Comparison of ENCODE assay signal across 10 cellular contexts in genomic region chr1:151715726-151716404, GRCh38. TPM values are rescaled to one million over a fixed set of nuclear protein-coding genes. Genes with fewer than 3 reads are reported as not detected.
DNase-seq lines count a peak whose midpoint lies in the region; ATAC-seq and TF ChIP-seq lines count a peak whose summit lies in the region.
"Had no signal": no experiment of that assay in that cellular context is flagged by ENCODE, and none has a peak within 500 bp of the region (broad histone marks: within the 10 kb centered on the region; RNA-seq: fewer than 3 reads in every experiment).

No MANE protein-coding gene starts in this region.

- H3K79me2 ChIP-seq in Loucy (ENCODE audit: insufficient read depth, low read length) (no peaks in the 10 kb centered on the region), OCI-LY1 (ENCODE audit: insufficient read depth, low read length) (no peaks in the 10 kb centered on the region)

- H3K4me3 ChIP-seq in Loucy (ENCODE audit: low read length, poor library complexity, severe bottlenecking) (no peak overlapping the region), OCI-LY1 (ENCODE audit: low read depth, low read length, poor library complexity, severe bottlenecking) (no peak overlapping the region), iPS-20b (ENCODE audit: low read length) (peak overlapping the region; percentile 63), esophagus squamous epithelium (no peak overlapping the region)
- H3K4me3 ChIP-seq: sigmoid colon had no signal

- H4K20me1 ChIP-seq in Loucy (ENCODE audit: insufficient read depth, low read length, poor library complexity, severe bottlenecking) (no peaks in the 10 kb centered on the region), OCI-LY1 (ENCODE audit: insufficient read depth, low read length) (no peaks in the 10 kb centered on the region)

- DNase-seq in DMS79 treated with DMSO at 0.1 percent for 48 hours (lab: John Stamatoyannopoulos, UW) (peak; percentile 55), esophagus squamous epithelium (lab: John Stamatoyannopoulos, UW) (no peak), left colon (no peak)
- DNase-seq: kidney glomerular epithelial cell, sigmoid colon had no signal

- peaks cover 5% of the 10 kb centered on the region for H3K4me1 ChIP-seq in Loucy (ENCODE audit: insufficient read depth, low read length, poor library complexity, severe bottlenecking)
- H3K4me1 ChIP-seq in OCI-LY1 (ENCODE audit: insufficient read depth, low read length, severe bottlenecking) = no peaks in the 10 kb centered on the region
- no peaks in the 10 kb centered on the region; the same call in 1 of the 2 replicates for H3K4me1 ChIP-seq in iPS-20b (ENCODE audit: insufficient read depth, low read length)
- H3K4me1 ChIP-seq in esophagus squamous epithelium = peaks cover 3 to 36% (median 5%) of the 10 kb centered on the region in 3 donors

- no peak for ATAC-seq in HG02938 (IDR thresholded peaks at IDR 0.05; ENCODE audit: unreplicated experiment)
- no peak for ATAC-seq in esophagus mucosa
- ATAC-seq in left colon = no peak

- H3F3A ChIP-seq in Loucy (ENCODE audit: low read depth) (no peaks in the 10 kb centered on the region), OCI-LY1 (ENCODE audit: insufficient read depth, low read length) (no peaks in the 10 kb centered on the region)

- H2AFZ ChIP-seq in Loucy (ENCODE audit: low read length) = no peak overlapping the region
- H2AFZ ChIP-seq in OCI-LY1 (ENCODE audit: low read length) = no peak overlapping the region

- H3K9ac ChIP-seq in Loucy (ENCODE audit: low read depth, low read length, poor library complexity, severe bottlenecking) (no peak overlapping the region), OCI-LY1 (ENCODE audit: low read length) (no peak overlapping the region), iPS-20b (ENCODE audit: low read depth, low read length) (no peak overlapping the region)

- H3K4me2 ChIP-seq in Loucy (ENCODE audit: low read depth, low read length, poor library complexity, severe bottlenecking) (no peak overlapping the region), OCI-LY1 (ENCODE audit: low read length) (no peak overlapping the region)

- TF ChIP-seq POLR2A in esophagus squamous epithelium (IDR thresholded peaks at IDR 0.05) = no peak

- H3K36me3 ChIP-seq in Loucy (ENCODE audit: insufficient read depth, low read length) (no peaks in the 10 kb centered on the region), OCI-LY1 (ENCODE audit: insufficient read depth, low read length) (no peaks in the 10 kb centered on the region), iPS-20b (ENCODE audit: insufficient read depth, low read depth, low read length) (no peaks in the 10 kb centered on the region), esophagus squamous epithelium (no peaks in the 10 kb centered on the region)
- H3K36me3 ChIP-seq: sigmoid colon had no signal

- peak; percentile 49 for TF ChIP-seq CTCF in Loucy (conservative IDR thresholded peaks at IDR 0.05; ENCODE audit: low read length)
- TF ChIP-seq CTCF in OCI-LY1 (IDR thresholded peaks at IDR 0.05; ENCODE audit: low read length) = peak; percentile 42; the same call in 1 of the 2 replicates
- no peak for TF ChIP-seq CTCF in esophagus squamous epithelium (IDR thresholded peaks at IDR 0.05)

- intact Hi-C loops in esophagus squamous epithelium (cut with DNase I) = no loop called here
- intact Hi-C loops in left colon (cut with DNase I, micrococcal nuclease) = no loop called here

- 33 to 46% methylated on average over 10 to 11 of the region's 17 CpGs for WGBS in esophagus squamous epithelium, 2 donors

- no peaks in the 10 kb centered on the region for H3K9me2 ChIP-seq in Loucy (replicated peaks; ENCODE audit: low read depth, low read length)
- no peaks in the 10 kb centered on the region for H3K9me2 ChIP-seq in OCI-LY1 (ENCODE audit: low read depth, low read length)

- H3K9me3 ChIP-seq in Loucy (ENCODE audit: insufficient read depth, low read depth, low read length) = no peaks in the 10 kb centered on the region
- H3K9me3 ChIP-seq in OCI-LY1 (ENCODE audit: low read length) = no peaks in the 10 kb centered on the region
- H3K9me3 ChIP-seq in iPS-20b (ENCODE audit: insufficient read depth, low read depth, low read length) = no peaks in the 10 kb centered on the region
- H3K9me3 ChIP-seq in esophagus squamous epithelium = no peaks in the 10 kb centered on the region
- H3K9me3 ChIP-seq: sigmoid colon had no signal

- no peaks in the 10 kb centered on the region for H3K27me3 ChIP-seq in Loucy (ENCODE audit: insufficient read depth, low read length, poor library complexity, severe bottlenecking)
- H3K27me3 ChIP-seq in OCI-LY1 (ENCODE audit: insufficient read depth, low read length) = no peaks in the 10 kb centered on the region
- H3K27me3 ChIP-seq in iPS-20b (ENCODE audit: insufficient read depth, low read length) = peaks cover 51% of the 10 kb centered on the region
- H3K27me3 ChIP-seq in esophagus squamous epithelium = peaks cover 0 to 73% (median 4%) of the 10 kb centered on the region in 4 donors

- H3K27ac ChIP-seq in OCI-LY1 (ENCODE audit: low read depth, low read length, poor library complexity, severe bottlenecking) = no peak overlapping the region
- no peak overlapping the region for H3K27ac ChIP-seq in iPS-20b (ENCODE audit: low read length)
- H3K27ac ChIP-seq in esophagus squamous epithelium = no peak overlapping the region
- H3K27ac ChIP-seq: sigmoid colon had no signal

RNA-seq across cellular contexts. Expression of gene CELF3, which starts 0.7 kb away (rescaled TPM):
- total RNA-seq in esophagus mucosa = not detected
- total RNA-seq in esophagus squamous epithelium = under 1 TPM in 1 of 4 donors, not detected in 3; 0.19 TPM
- total RNA-seq in left colon = 1 to 10 TPM; 2.2 to 2.4 TPM

RNA-seq across cellular contexts. Expression of gene RIIAD1, which starts 5.5 kb away (rescaled TPM):
- total RNA-seq in esophagus mucosa (not detected), esophagus squamous epithelium (not detected), left colon (1 to 10 TPM in 1 of 2 donors, under 1 TPM in 1; 0.67 to 1.6 TPM)

RNA-seq across cellular contexts. Expression of gene MRPL9, which starts 47.4 kb away (rescaled TPM):
- total RNA-seq in esophagus mucosa (72.0 TPM), esophagus squamous epithelium (10 to 100 TPM; 49.1 to 56.3 (median 52.6) TPM), left colon (10 to 100 TPM; 44.8 to 47.5 TPM)

Comparison
In these comparisons a context has a peak if more than half of its experiments do, and no peak if none do; other contexts are left out.
1. CTCF ChIP-seq: peak in Loucy (single experiment) and OCI-LY1 (single experiment); none in esophagus squamous epithelium (0 of 6).